18 cellular contexts compared by ENCODE assay signal in genomic region chr6:39195792-39196385, GRCh38. TPM values are rescaled to one million over a fixed set of nuclear protein-coding genes. Genes with fewer than 3 reads are reported as not detected.
DNase-seq lines count a peak whose midpoint lies in the region; ATAC-seq, FAIRE-seq and TF ChIP-seq lines count a peak whose summit lies in the region.
"Had no signal": no experiment of that assay in that cellular context is flagged by ENCODE, and none has a peak within 500 bp of the region (broad histone marks: within the 10 kb centered on the region; RNA-seq: fewer than 3 reads in every experiment).

No MANE protein-coding gene starts in this region.

- H3K36me3 ChIP-seq in H1 (ENCODE audit: control insufficient read depth in 2 of 4, insufficient read depth in 4 of 4, low read length in 3 of 4), result peaks cover 21 to 44% (median 40%) of the 10 kb centered on the region in 4 experiments

- TF ChIP-seq CTCF in Calu3 (IDR thresholded peaks at IDR 0.05; ENCODE audit: unreplicated experiment), result no peak
- no peak for TF ChIP-seq CTCF in H1 (IDR thresholded peaks at IDR 0.05; ENCODE audit: control extremely low read depth in 1 of 3, insufficient read depth in 1 of 3, low read depth in 1 of 3, low read length in 3 of 3)

- H2BK15ac ChIP-seq in H1 (ENCODE audit: low read length), result no peak overlapping the region

- BruUV-seq in Calu3 (replicated peaks; lab: Mats Ljungman, UMichigan), result no TSS peak

- no peak overlapping the region for H3K4me3 Mint-ChIP-seq in Calu3 (ENCODE audit: low read depth, unreplicated experiment)
- no peak overlapping the region for H3K4me3 Mint-ChIP-seq in stimulated activated memory B cell treated with anti-CD40 and anti-IgM and Interleukin-4, amounts not matched to agents 10 μg/mL and 1 μg/mL and 100 μg/mL, for 72 hours
- H3K4me3 Mint-ChIP-seq: CD14-positive monocyte; CD8-positive, alpha-beta T cell had no signal

- H3K79me2 ChIP-seq in H1 (ENCODE audit: control insufficient read depth in 1 of 2, insufficient read depth in 2 of 2, low read length in 2 of 2), result peaks cover 5 to 61% of the 10 kb centered on the region in 2 experiments; a peak in 3 of 4 replicates

- peak overlapping the region; percentile 63 for H3K27ac Mint-ChIP-seq in Calu3 (ENCODE audit: unreplicated experiment)
- peak overlapping the region; percentile 36 for H3K27ac Mint-ChIP-seq in stimulated activated memory B cell treated with anti-CD40 and anti-IgM and Interleukin-4, amounts not matched to agents 10 μg/mL and 1 μg/mL and 100 μg/mL, for 72 hours
- H3K27ac Mint-ChIP-seq: CD14-positive monocyte; CD8-positive, alpha-beta T cell had no signal

- H4K20me1 ChIP-seq in H1 (replicated peaks in 1 of 2; ENCODE audit: control insufficient read depth in 1 of 2, insufficient read depth in 2 of 2, low read length in 2 of 2), result peaks cover 18 to 41% of the 10 kb centered on the region in 2 experiments

- TF ChIP-seq POLR2A in H1 (IDR thresholded peaks at IDR 0.05; ENCODE audit: control extremely low read depth in 1 of 2, low read depth in 2 of 2, low read length in 2 of 2), result no peak

- no peak overlapping the region for H3K4me3 ChIP-seq in H1 (ENCODE audit: extremely low read depth in 1 of 4, insufficient read depth in 2 of 4, low read depth in 3 of 4, low read length in 4 of 4)
- H3K4me3 ChIP-seq: GM23248 had no signal

- H3K23me2 ChIP-seq in H1 (ENCODE audit: low read depth, low read length), result no peaks in the 10 kb centered on the region

- no peak overlapping the region for H3K56ac ChIP-seq in H1 (replicated peaks; ENCODE audit: insufficient read length, low read depth, low read length)

- H2BK12ac ChIP-seq in H1 (ENCODE audit: low read depth, low read length), result no peak overlapping the region

- DNase-seq in Calu3, result no peak
- DNase-seq in H1 (ENCODE audit: low read depth in 1 of 2, low spot score in 2 of 2), result no peak
- no peak for DNase-seq in left colon
- no peak for DNase-seq in NCI-H2081 treated with DMSO at 0.1 percent for 48 hours (lab: John Stamatoyannopoulos, UW)
- DNase-seq in NCI-H510A treated with DMSO at 0.1 percent for 48 hours (lab: John Stamatoyannopoulos, UW), result no peak
- DNase-seq in hypothalamus (lab: John Stamatoyannopoulos, UW), result no peak
- DNase-seq: CD8-positive, alpha-beta T cell; COR-L47; DND-41; GDM1; GM23248; H7; IMR-90 had no signal

- peak; percentile 34 for ATAC-seq in left colon
- ATAC-seq in stimulated activated memory B cell treated with anti-CD40 and anti-IgM and Interleukin-4, amounts not matched to agents 10 μg/mL and 1 μg/mL and 100 μg/mL, for 72 hours, result no peak
- ATAC-seq: CD8-positive, alpha-beta T cell had no signal

- CTCF ChIA-PET in Calu3 (lab: Charles Lee), result interaction anchor here (2.0 to 2.6 kb wide), 3 partner anchors 10 to 107 kb away, joined by 9 to 15 read pairs (median 11); no protein-coding TSS in a partner anchor
- CTCF ChIA-PET in H1 (lab: Charles Lee; ENCODE audit: partially characterized antibody), result interaction anchor here (0.7 to 72.8 kb wide), 7 partner anchors 5 to 100 kb away, joined by 3 to 1738 read pairs (median 24); partner anchors contain the start of genes KCNK17 and KCNK5

- H3K27ac ChIP-seq in H1 (ENCODE audit: low read depth, low read length), result no peak overlapping the region
- H3K27ac ChIP-seq: 22Rv1, GM23248 had no signal

- H3K27me3 Mint-ChIP-seq in Calu3 (ENCODE audit: unreplicated experiment), result no peaks in the 10 kb centered on the region
- no peaks in the 10 kb centered on the region for H3K27me3 Mint-ChIP-seq in stimulated activated memory B cell treated with anti-CD40 and anti-IgM and Interleukin-4, amounts not matched to agents 10 μg/mL and 1 μg/mL and 100 μg/mL, for 72 hours

- H3K9ac ChIP-seq in H1 (replicated peaks in 1 of 4; ENCODE audit: extremely low read depth in 1 of 4, low read depth in 3 of 4, low read length in 3 of 4), result no peak overlapping the region
- H3K9ac ChIP-seq: GM23248 had no signal

- peaks cover 61% of the 10 kb centered on the region for H3K4me1 Mint-ChIP-seq in Calu3 (ENCODE audit: low read depth, unreplicated experiment)
- peaks cover 31% of the 10 kb centered on the region for H3K4me1 Mint-ChIP-seq in stimulated activated memory B cell treated with anti-CD40 and anti-IgM and Interleukin-4, amounts not matched to agents 10 μg/mL and 1 μg/mL and 100 μg/mL, for 72 hours

- no peaks in the 10 kb centered on the region for H3K9me3 ChIP-seq in H1 (ENCODE audit: insufficient read depth in 2 of 2, low read depth in 1 of 2, low read length in 1 of 2)

- H4K91ac ChIP-seq in H1 (replicated peaks; ENCODE audit: insufficient read length, low read length), result no peak overlapping the region

- peaks cover 14% of the 10 kb centered on the region; the same call in 1 of the 2 replicates for H3K79me1 ChIP-seq in H1 (ENCODE audit: low read depth, low read length)

- H3K4ac ChIP-seq in H1 (replicated peaks; ENCODE audit: insufficient read length, low read depth, low read length), result no peak overlapping the region

- no peak overlapping the region for H2BK5ac ChIP-seq in H1 (ENCODE audit: low read depth, low read length)

- no peaks in the 10 kb centered on the region for H3K9me3 Mint-ChIP-seq in Calu3 (ENCODE audit: low read depth, unreplicated experiment)
- no peaks in the 10 kb centered on the region for H3K9me3 Mint-ChIP-seq in stimulated activated memory B cell treated with anti-CD40 and anti-IgM and Interleukin-4, amounts not matched to agents 10 μg/mL and 1 μg/mL and 100 μg/mL, for 72 hours
- H3K9me3 Mint-ChIP-seq: CD14-positive monocyte; CD8-positive, alpha-beta T cell had no signal

- POLR2A ChIA-PET in H1 (lab: Charles Lee; ENCODE audit: partially characterized antibody), result interaction anchor here (1.5 kb wide), 1 partner anchor 9 kb away, joined by 4 read pairs; no protein-coding TSS in a partner anchor

- 87% methylated on average over 3 of the region's 3 CpGs; no CpG with 5 or more reads in 1 of the 2 experiments for WGBS in H1 (ENCODE audit: extremely low coverage in 1 of 2, insufficient coverage in 1 of 2, insufficient read length in 1 of 2, insufficient replicate concordance in 2 of 2, low coverage in 1 of 2, low lambda C conversion rate in 2 of 2, missing lambda C conversion rate in 1 of 2), 2 experiments

- H4K8ac ChIP-seq in H1 (ENCODE audit: extremely low read depth, insufficient read depth, low read length), result peak overlapping the region; percentile 7; the same call in 1 of the 2 replicates

- H2AFZ ChIP-seq in H1 (ENCODE audit: low read length), result no peak overlapping the region
- H2AFZ ChIP-seq: GM23248 had no signal

- H3K36me3 Mint-ChIP-seq in Calu3 (ENCODE audit: insufficient read depth, unreplicated experiment), result peaks cover 76% of the 10 kb centered on the region
- no peaks in the 10 kb centered on the region for H3K36me3 Mint-ChIP-seq in stimulated activated memory B cell treated with anti-CD40 and anti-IgM and Interleukin-4, amounts not matched to agents 10 μg/mL and 1 μg/mL and 100 μg/mL, for 72 hours

- H3K23ac ChIP-seq in H1 (ENCODE audit: insufficient read length), result no peak overlapping the region

- FAIRE-seq in H1 (lab: Jason Lieb, UNC), result no peak

- TF ChIP-seq EP300 in H1 (IDR thresholded peaks at IDR 0.05; ENCODE audit: borderline replicate concordance in 1 of 2, low read depth in 2 of 2, low read length in 2 of 2), result no peak

- no peak overlapping the region for H3K4me2 ChIP-seq in H1 (ENCODE audit: insufficient read depth in 1 of 2, low read depth in 2 of 2, low read length in 2 of 2)

- TF ChIP-seq RAD21 in H1 (IDR thresholded peaks at IDR 0.05 in 1 of 2, conservative IDR thresholded peaks at IDR 0.05 in 1 of 2; ENCODE audit: low read depth in 2 of 2, low read length in 2 of 2), result no peak

- H2BK120ac ChIP-seq in H1 (replicated peaks; ENCODE audit: low read depth, low read length), result no peak overlapping the region

- H3K18ac ChIP-seq in H1 (ENCODE audit: extremely low read depth, low read length), result no peak overlapping the region

- no peak overlapping the region for H2AK5ac ChIP-seq in H1 (ENCODE audit: low read depth, low read length)

- H2BK20ac ChIP-seq in H1 (ENCODE audit: low read length), result no peak overlapping the region

- H3K27me3 ChIP-seq in H1 (replicated peaks in 1 of 4; ENCODE audit: control insufficient read depth in 3 of 4, extremely low read depth in 1 of 4, insufficient read depth in 3 of 4, low read length in 3 of 4), result no peaks in the 10 kb centered on the region

- no peak overlapping the region for H4K5ac ChIP-seq in H1 (ENCODE audit: insufficient read length, low read depth, low read length)

- intact Hi-C loops in Calu3 (cut with micrococcal nuclease; ENCODE audit: unreplicated experiment), result no loop called here
- intact Hi-C loops in left colon (cut with DNase I, micrococcal nuclease), result no loop called here

- 0 out of 7 replicates have a peak, but pooled peaks cover 0 to 2% (median 0%) of the 10 kb centered on the region in 4 experiments for H3K4me1 ChIP-seq in H1 (replicated peaks in 1 of 4; ENCODE audit: control insufficient read depth in 3 of 4, insufficient read depth in 4 of 4, low read length in 3 of 4)

- no peak overlapping the region for H3K14ac ChIP-seq in H1 (ENCODE audit: insufficient read length)

TF ChIP-seq in H1, 55 proteins besides CTCF, POLR2A, EP300 and RAD21:
- TF ChIP-seq CREB1 (IDR thresholded peaks at IDR 0.05), result no peak
- TF ChIP-seq POU5F1 (IDR thresholded peaks at IDR 0.05; ENCODE audit: low read depth, low read length), result no peak
- no peak for TF ChIP-seq KDM1A (IDR thresholded peaks at IDR 0.05; ENCODE audit: borderline replicate concordance, low read length)
- no peak for TF ChIP-seq TCF12 (IDR thresholded peaks at IDR 0.05; ENCODE audit: low read depth, low read length)

RNA-seq across cellular contexts. Expression of gene KCNK5, which starts 33.4 kb away (rescaled TPM):
- total RNA-seq in Calu3 (2022), result 62.4 and 77.5 TPM in 2 replicates
- total RNA-seq in H1 (2021; fragmentation: NEBNext Ultra II Directional; extraction: Animal tissue kit (Norgen Biotek cat#: 25700)), result 42.2 and 44.3 TPM in 2 replicates
- 20.9 and 29.7 TPM in 2 replicates for polyA plus RNA-seq in H1 (2011; rRNA removed)
- polyA plus RNA-seq in H1 (2011; cell fraction: cytosol; rRNA removed), result 24.8 TPM
- 31.8 TPM for polyA plus RNA-seq in H1 (2011; cell fraction: nucleus; rRNA removed)
- polyA plus RNA-seq in H1 (2012, experiment 1 of 2), result 31.4 to 37.5 TPM (median 35.7 TPM) in 4 replicates
- polyA plus RNA-seq in H1 (2012, experiment 2 of 2), result 37.4 TPM
- polyA plus RNA-seq in H1 (2013, experiment 1 of 2), result 41.6 TPM
- 43.7 TPM for polyA plus RNA-seq in H1 (2013, experiment 2 of 2)
- polyA minus RNA-seq in H1 (2011; rRNA and poly(A)+ RNA removed), result 35.0 and 38.1 TPM in 2 replicates
- 28.0 TPM for polyA minus RNA-seq in H1 (2011; cell fraction: cytosol; rRNA and poly(A)+ RNA removed)
- 27.0 TPM for polyA minus RNA-seq in H1 (2011; cell fraction: nucleus; rRNA and poly(A)+ RNA removed)
- total RNA-seq in left colon, result 10 to 100 TPM; 44.8 to 52.9 TPM
- total RNA-seq: A673, GM23248, IMR-90 had no signal
- polyA plus RNA-seq: BJ, CD14-positive monocyte, GM23248, IMR-90 had no signal
